ENCODE assay signal across 23 cellular contexts in genomic region chr9:97768731-97769130, GRCh38.
DNase-seq lines count a peak whose midpoint lies in the region; ATAC-seq and TF ChIP-seq lines count a peak whose summit lies in the region.
"Had no signal": no experiment of that assay in that cellular context is flagged by ENCODE, and none has a peak within 500 bp of the region (broad histone marks: within the 10 kb centered on the region; RNA-seq: fewer than 3 reads in every experiment).

No MANE protein-coding gene starts in this region.

- no peaks in the 10 kb centered on the region for H3F3A ChIP-seq in SK-N-SH (replicated peaks; ENCODE audit: insufficient read depth)

- no peak overlapping the region for H2AFZ ChIP-seq in SK-N-SH (ENCODE audit: low read depth)

- DNase-seq in T47D (ENCODE audit: low read depth in 1 of 2, low spot score in 1 of 2) (peak; percentile 14 to 61), MCF 10A (ENCODE audit: unreplicated experiment) (no peak), SK-N-SH (no peak), fibroblast of mammary gland (ENCODE audit: low read depth) (peak; percentile 50), thyroid gland (no peak), AML-193 (lab: John Stamatoyannopoulos, UW) (no peak)
- no peak for DNase-seq in stimulated activated CD4-positive, alpha-beta T cell treated with anti-CD3 and anti-CD28 coated beads, Interleukin-4, amount 100 ng/mL, for 1 hour
- DNase-seq: activated CD8-positive, alpha-beta T cell treated with anti-CD3 and anti-CD28 coated beads, Interleukin-2, amount 10 ng/mL, durations not matched to agents 7 days and 5 days; activated T-cell treated with anti-CD3 and anti-CD28 coated beads, Interleukin-2, amount 50 U/mL, for 48 hours; CD4-positive, alpha-beta T cell; hypothalamus; NCI-H1105 treated with DMSO at 0.1 percent for 48 hours; OCI-M1 had no signal

- H3K9me3 ChIP-seq in SK-N-SH (no peaks in the 10 kb centered on the region), thyroid gland (no peaks in the 10 kb centered on the region)
- H3K9me3 ChIP-seq: esophagus muscularis mucosa, HAP-1, thoracic aorta had no signal

- peaks cover 6% of the 10 kb centered on the region for H3K27me3 ChIP-seq in SK-N-SH (ENCODE audit: insufficient read depth)
- no peaks in the 10 kb centered on the region for H3K27me3 ChIP-seq in thyroid gland
- H3K27me3 ChIP-seq: cardiac muscle cell had no signal

- H3K27ac ChIP-seq in SK-N-SH (ENCODE audit: low read depth in 2 of 2, low read length in 1 of 2) (no peak overlapping the region), thyroid gland (peak overlapping the region; percentile 45 to 84 (median 72))
- H3K27ac ChIP-seq: 22Rv1, cardiac muscle cell, esophagus muscularis mucosa, thoracic aorta had no signal

- H3K4me2 ChIP-seq in SK-N-SH: no peak overlapping the region

- no peak for TF ChIP-seq POLR2A in thyroid gland (IDR thresholded peaks at IDR 0.05)

- H3K4me1 ChIP-seq in SK-N-SH (ENCODE audit: control insufficient read depth in 1 of 2, insufficient read depth in 2 of 2, low read depth in 1 of 2, low read length in 1 of 2) (no peaks in the 10 kb centered on the region), thyroid gland (peaks cover 41 to 53% of the 10 kb centered on the region in 2 donors)
- H3K4me1 ChIP-seq: esophagus muscularis mucosa, HAP-1 had no signal

- no peak for TF ChIP-seq RAD21 in SK-N-SH (IDR thresholded peaks at IDR 0.05; ENCODE audit: low read length)

- no peaks in the 10 kb centered on the region for H3K9me3 Mint-ChIP-seq in MCF 10A (ENCODE audit: unreplicated experiment)
- H3K9me3 Mint-ChIP-seq: activated naive CD4-positive, alpha-beta T cell treated with anti-CD3 and anti-CD28 coated beads, Interleukin-2, amount 50 U/mL, for 24 hours; CD4-positive, alpha-beta T cell; nephron; stimulated activated effector memory CD8-positive, alpha-beta T cell treated with anti-CD3 and anti-CD28 coated beads, Interleukin-12 subunit alpha, Interleukin-12 subunit beta, amount 100 ng/mL, for 72 hours; T-helper 2 cell treated with Interferon-gamma antibody and Interleukin-4, amounts not matched to agents 5 μg/mL and 100 μg/mL, for 36 hours had no signal

- no peaks in the 10 kb centered on the region for H4K20me1 ChIP-seq in SK-N-SH (ENCODE audit: insufficient read depth)

- no peaks in the 10 kb centered on the region for H3K79me2 ChIP-seq in SK-N-SH (ENCODE audit: insufficient read depth)

- WGBS in SK-N-SH (ENCODE audit: low lambda C conversion rate): 51% methylated on average over 7 of the region's 7 CpGs
- WGBS in thyroid gland, 2 donors: 63 to 79% methylated on average over 7 of the region's 7 CpGs

- no peaks in the 10 kb centered on the region for H3K27me3 Mint-ChIP-seq in MCF 10A (ENCODE audit: insufficient read depth, unreplicated experiment)

- peaks cover 46% of the 10 kb centered on the region for H3K4me1 Mint-ChIP-seq in MCF 10A (ENCODE audit: insufficient read depth, unreplicated experiment)
- H3K4me1 Mint-ChIP-seq: activated naive CD4-positive, alpha-beta T cell treated with anti-CD3 and anti-CD28 coated beads, Interleukin-2, amount 50 U/mL, for 24 hours; nephron; stimulated activated effector memory CD8-positive, alpha-beta T cell treated with anti-CD3 and anti-CD28 coated beads, Interleukin-12 subunit alpha, Interleukin-12 subunit beta, amount 100 ng/mL, for 72 hours had no signal

- H3K9me2 ChIP-seq in SK-N-SH: no peaks in the 10 kb centered on the region

- BruUV-seq in MCF 10A (replicated peaks; lab: Mats Ljungman, UMichigan): no TSS peak

- in situ Hi-C loops in T47D (cut with HindIII; ENCODE audit: low pct_unique_long_range_greater_than_20kb, low sequenced_read_pairs): no loop called here

- TF ChIP-seq CTCF in MCF 10A (IDR thresholded peaks at IDR 0.05; ENCODE audit: unreplicated experiment) (no peak), SK-N-SH (IDR thresholded peaks at IDR 0.05) (no peak), fibroblast of mammary gland (conservative IDR thresholded peaks at IDR 0.05; ENCODE audit: control insufficient read depth, insufficient read depth, low read depth, low read length) (no peak), thyroid gland (IDR thresholded peaks at IDR 0.05) (no peak)

- no peak overlapping the region for H3K4me3 ChIP-seq in SK-N-SH (ENCODE audit: low read depth in 2 of 2, low read length in 1 of 2)
- H3K4me3 ChIP-seq in fibroblast of mammary gland (ENCODE audit: control insufficient read depth, low read depth, low read length): no peak overlapping the region
- H3K4me3 ChIP-seq in thyroid gland (replicated peaks in 1 of 3): no peak overlapping the region
- H3K4me3 ChIP-seq: cardiac muscle cell, esophagus muscularis mucosa, HAP-1, thoracic aorta had no signal

- no peaks in the 10 kb centered on the region for H3K36me3 Mint-ChIP-seq in MCF 10A (ENCODE audit: insufficient read depth, unreplicated experiment)
- H3K36me3 Mint-ChIP-seq: activated naive CD4-positive, alpha-beta T cell treated with anti-CD3 and anti-CD28 coated beads, Interleukin-2, amount 50 U/mL, for 24 hours; stimulated activated effector memory CD8-positive, alpha-beta T cell treated with anti-CD3 and anti-CD28 coated beads, Interleukin-12 subunit alpha, Interleukin-12 subunit beta, amount 100 ng/mL, for 72 hours had no signal

- CTCF ChIA-PET in MCF 10A (lab: Yijun Ruan, JAX): interaction anchor here (1.2 kb wide), 1 partner anchor 133 kb away, joined by 4 read pairs; no protein-coding TSS in a partner anchor
- CTCF ChIA-PET in SK-N-SH (lab: Yijun Ruan, JAX): no interaction called here

- intact Hi-C loops in MCF 10A (cut with micrococcal nuclease) (loop anchor here (5.0 kb wide), 1 partner anchor 109 kb away; no protein-coding TSS in a partner anchor), thyroid gland (cut with DNase I) (no loop called here)

- no peak for ATAC-seq in GM21825 (IDR thresholded peaks at IDR 0.05; ENCODE audit: unreplicated experiment)
- ATAC-seq: activated CD8-positive, alpha-beta T cell treated with anti-CD3 and anti-CD28 coated beads, Interleukin-2, amount 10 ng/mL, durations not matched to agents 7 days and 5 days; stimulated activated effector memory CD8-positive, alpha-beta T cell treated with anti-CD3 and anti-CD28 coated beads, Interleukin-12 subunit alpha, Interleukin-12 subunit beta, amount 100 ng/mL, for 72 hours had no signal

- no peak overlapping the region for H3K27ac Mint-ChIP-seq in MCF 10A (ENCODE audit: low read depth, unreplicated experiment)
- H3K27ac Mint-ChIP-seq: activated CD8-positive, alpha-beta T cell treated with anti-CD3 and anti-CD28 coated beads, Interleukin-2, amount 10 ng/mL, durations not matched to agents 7 days and 5 days; activated naive CD4-positive, alpha-beta T cell treated with anti-CD3 and anti-CD28 coated beads, Interleukin-2, amount 50 U/mL, for 24 hours; CD4-positive, alpha-beta T cell; nephron; T-helper 2 cell treated with Interferon-gamma antibody and Interleukin-4, amounts not matched to agents 5 μg/mL and 100 μg/mL, for 36 hours had no signal

- no peak overlapping the region for H3K9ac ChIP-seq in SK-N-SH

- TF ChIP-seq EP300 in SK-N-SH (IDR thresholded peaks at IDR 0.05; ENCODE audit: borderline replicate concordance in 1 of 2, low read depth in 1 of 2, low read length in 1 of 2): no peak

- H3K36me3 ChIP-seq in SK-N-SH (replicated peaks in 1 of 2; ENCODE audit: control insufficient read depth in 1 of 2, insufficient read depth in 2 of 2, low read length in 1 of 2) (no peaks in the 10 kb centered on the region), thyroid gland (no peaks in the 10 kb centered on the region)
- H3K36me3 ChIP-seq: cardiac muscle cell, esophagus muscularis mucosa, HAP-1, thoracic aorta had no signal

- no peak overlapping the region for H3K4me3 Mint-ChIP-seq in MCF 10A (ENCODE audit: unreplicated experiment)
- H3K4me3 Mint-ChIP-seq: activated CD8-positive, alpha-beta T cell treated with anti-CD3 and anti-CD28 coated beads, Interleukin-2, amount 10 ng/mL, durations not matched to agents 7 days and 5 days; activated naive CD4-positive, alpha-beta T cell treated with anti-CD3 and anti-CD28 coated beads, Interleukin-2, amount 50 U/mL, for 24 hours; CD4-positive, alpha-beta T cell; nephron; stimulated activated effector memory CD8-positive, alpha-beta T cell treated with anti-CD3 and anti-CD28 coated beads, Interleukin-12 subunit alpha, Interleukin-12 subunit beta, amount 100 ng/mL, for 72 hours; T-helper 2 cell treated with Interferon-gamma antibody and Interleukin-4, amounts not matched to agents 5 μg/mL and 100 μg/mL, for 36 hours had no signal

- POLR2A ChIA-PET in MCF 10A (lab: Yijun Ruan, JAX) (interaction anchor here (0.9 kb wide), 2 partner anchors 35 to 140 kb away, joined by 3 to 6 read pairs; no protein-coding TSS in a partner anchor), SK-N-SH (lab: Yijun Ruan, JAX) (no interaction called here)

TF ChIP-seq in SK-N-SH, 30 proteins besides CTCF, POLR2A, EP300 and RAD21:
- TF ChIP-seq ZBTB33 (IDR thresholded peaks at IDR 0.05; ENCODE audit: borderline replicate concordance, low read depth) (no peak), TCF12 (IDR thresholded peaks at IDR 0.05) (peak; percentile 28; the same call in 1 of the 2 replicates)

Comparison
In these comparisons a context has a peak if more than half of its experiments do, and no peak if none do; other contexts are left out.
1. DNase-seq: peak in T47D (2 of 2) and fibroblast of mammary gland (single experiment); none in MCF 10A (single experiment), SK-N-SH (single experiment), thyroid gland (0 of 2), AML-193 (0 of 2) and stimulated activated CD4-positive, alpha-beta T cell treated with anti-CD3 and anti-CD28 coated beads, Interleukin-4, amount 100 ng/mL, for 1 hour (single experiment).
2. H3K27ac ChIP-seq: peak in thyroid gland (3 of 3); none in SK-N-SH (0 of 2).